In genomic region chr18:35458677-35459441, GRCh38 we compare ENCODE assay signal across 1 cellular context.
TF ChIP-seq lines count a peak whose summit lies in the region.

No MANE protein-coding gene starts in this region.

TF ChIP-seq in GM23338, 12 proteins besides CTCF, POLR2A, EP300 and RAD21 (continued from another document):
- no peak for TF ChIP-seq ETS1 (IDR thresholded peaks at IDR 0.05)
- TF ChIP-seq CREB1 (CRISPR knock-in tag; IDR thresholded peaks at IDR 0.05; ENCODE audit: low read depth): no peak
- TF ChIP-seq EZH2phosphoT487 (IDR thresholded peaks at IDR 0.05; ENCODE audit: unreplicated experiment): no peak
- no peak for TF ChIP-seq EZH2 (IDR thresholded peaks at IDR 0.05; ENCODE audit: low read depth, unreplicated experiment)
- TF ChIP-seq REST (IDR thresholded peaks at IDR 0.05; ENCODE audit: unreplicated experiment): no peak
- no peak for TF ChIP-seq JUNB (IDR thresholded peaks at IDR 0.05; ENCODE audit: unreplicated experiment)
- TF ChIP-seq POLR2AphosphoS5 (IDR thresholded peaks at IDR 0.05; ENCODE audit: low read depth): no peak
- TF ChIP-seq ZNF331 (CRISPR knock-in tag; IDR thresholded peaks at IDR 0.05; ENCODE audit: low read depth): no peak
- TF ChIP-seq ZNF114 (CRISPR knock-in tag; IDR thresholded peaks at IDR 0.05): no peak
